8 cellular contexts compared by ENCODE assay signal in genomic region chr7:74288034-74288881, GRCh38. TPM values are rescaled to one million over a fixed set of nuclear protein-coding genes. Genes with fewer than 3 reads are reported as not detected.
DNase-seq lines count a peak whose midpoint lies in the region; ATAC-seq and TF ChIP-seq lines count a peak whose summit lies in the region.

No MANE protein-coding gene starts in this region.

- peaks cover 10% of the 10 kb centered on the region; the same call in 1 of the 2 replicates for H3K79me2 ChIP-seq in PC-9 (ENCODE audit: low read depth)

- ATAC-seq in HG03565 (IDR thresholded peaks at IDR 0.05; ENCODE audit: unreplicated experiment) (no peak), HG02623 (IDR thresholded peaks at IDR 0.05; ENCODE audit: unreplicated experiment) (no peak), GM18861 (IDR thresholded peaks at IDR 0.05; ENCODE audit: unreplicated experiment) (no peak)

- peaks cover 22% of the 10 kb centered on the region; the same call in 1 of the 2 replicates for H3F3A ChIP-seq in PC-9 (ENCODE audit: insufficient read depth, low read depth)

- peaks cover 9% of the 10 kb centered on the region for H3K36me3 Mint-ChIP-seq in endothelial cell (ENCODE audit: low read depth, unreplicated experiment)
- no peaks in the 10 kb centered on the region for H3K36me3 Mint-ChIP-seq in progenitor cell of endocrine pancreas (ENCODE audit: insufficient read depth)

- H3K9me2 ChIP-seq in PC-9 (ENCODE audit: insufficient read depth): no peaks in the 10 kb centered on the region

- TF ChIP-seq CTCF in PC-9 (conservative IDR thresholded peaks at IDR 0.05) (no peak), endothelial cell (IDR thresholded peaks at IDR 0.05; ENCODE audit: unreplicated experiment) (no peak), progenitor cell of endocrine pancreas (IDR thresholded peaks at IDR 0.05; ENCODE audit: unreplicated experiment) (no peak)

- intact Hi-C loops in PC-9 (cut with micrococcal nuclease; ENCODE audit: unreplicated experiment): loop anchor here (1.0 to 5.0 kb wide), 3 partner anchors 9 to 36 kb away; partner anchors contain the start of gene RFC2

- H3K27ac Mint-ChIP-seq in endothelial cell (ENCODE audit: unreplicated experiment) (peak overlapping the region; percentile 79), progenitor cell of endocrine pancreas (no peak overlapping the region)

- H3K4me3 ChIP-seq in PC-9: peak overlapping the region; percentile 56

- H3K4me1 Mint-ChIP-seq in endothelial cell (ENCODE audit: unreplicated experiment) (peaks cover 36% of the 10 kb centered on the region), progenitor cell of endocrine pancreas (ENCODE audit: low read depth) (peaks cover 27% of the 10 kb centered on the region)

- H4K20me1 ChIP-seq in PC-9 (ENCODE audit: insufficient read depth): no peaks in the 10 kb centered on the region; the same call in 1 of the 2 replicates

- POLR2A ChIA-PET in PC-9 (lab: Charles Lee; ENCODE audit: unreplicated experiment): interaction anchor here (0.5 to 0.6 kb wide), 3 partner anchors 10 to 146 kb away, joined by 4 to 48 read pairs (median 18); no protein-coding TSS in a partner anchor

- H3K9me3 Mint-ChIP-seq in endothelial cell (ENCODE audit: unreplicated experiment): no peaks in the 10 kb centered on the region
- H3K9me3 Mint-ChIP-seq in progenitor cell of endocrine pancreas (ENCODE audit: low read depth): no peaks in the 10 kb centered on the region

- no peaks in the 10 kb centered on the region for H3K36me3 ChIP-seq in PC-9 (ENCODE audit: low read depth)

- H3K9me3 ChIP-seq in PC-9 (ENCODE audit: insufficient read depth, low read depth): no peaks in the 10 kb centered on the region

- H3K4me1 ChIP-seq in PC-9 (replicated peaks; ENCODE audit: insufficient read depth): peaks cover 42% of the 10 kb centered on the region

- H3K27me3 Mint-ChIP-seq in endothelial cell (ENCODE audit: unreplicated experiment) (peaks cover 17% of the 10 kb centered on the region), progenitor cell of endocrine pancreas (peaks cover 28% of the 10 kb centered on the region)

- H2AFZ ChIP-seq in PC-9: peak overlapping the region; percentile 87

- BruUV-seq in PC-9 (replicated peaks; lab: Mats Ljungman, UMichigan): no TSS peak

- H3K4me2 ChIP-seq in PC-9: peak overlapping the region; percentile 89

- no peaks in the 10 kb centered on the region for H3K27me3 ChIP-seq in PC-9 (ENCODE audit: insufficient read depth, low read depth)

- peak; percentile 75 for DNase-seq in GDM1 (lab: John Stamatoyannopoulos, UW)
- peak in 1 of 2 experiments; percentile 51 for DNase-seq in PC-9
- no peak for DNase-seq in endothelial cell (ENCODE audit: low spot score)
- no peak for DNase-seq in progenitor cell of endocrine pancreas (ENCODE audit: low spot score, unreplicated experiment)
- DNase-seq in NCI-H1930 (lab: John Stamatoyannopoulos, UW): no peak

- peak overlapping the region; percentile 97 for H3K4me3 Mint-ChIP-seq in endothelial cell (ENCODE audit: unreplicated experiment)
- H3K4me3 Mint-ChIP-seq in progenitor cell of endocrine pancreas (ENCODE audit: low read depth): peak overlapping the region; percentile 76

- peak overlapping the region; percentile 13 for H3K27ac ChIP-seq in PC-9

- CTCF ChIA-PET in PC-9 (lab: Charles Lee): interaction anchor here (1.0 kb wide), 1 partner anchor 9 kb away, joined by 3 read pairs; no protein-coding TSS in a partner anchor

RNA-seq across cellular contexts. Expression of gene CLIP2, which starts 0.9 kb away (rescaled TPM):
- total RNA-seq in PC-9 (2021): 37.9 and 48.0 TPM in 2 replicates
- 110 TPM for total RNA-seq in endothelial cell (ENCODE audit: unreplicated experiment)
- total RNA-seq in progenitor cell of endocrine pancreas: 39.9 and 42.0 TPM in 2 replicates

RNA-seq across cellular contexts. Expression of gene RFC2, which starts 34.1 kb away (rescaled TPM):
- total RNA-seq in PC-9 (2021): 65.5 and 75.7 TPM in 2 replicates
- total RNA-seq in endothelial cell (ENCODE audit: unreplicated experiment): 38.8 TPM
- total RNA-seq in progenitor cell of endocrine pancreas: 37.0 and 42.1 TPM in 2 replicates
